ENCODE assay signal across 16 cellular contexts in genomic region chr7:39299695-39300094, GRCh38.
A peak's percentile ranks its signal among the peaks of the same experiment; 100 is the strongest.
DNase-seq lines count a peak whose midpoint lies in the region; ATAC-seq and TF ChIP-seq lines count a peak whose summit lies in the region.
"Had no signal": no experiment of that assay in that cellular context is flagged by ENCODE, and none has a peak within 500 bp of the region (broad histone marks: within the 10 kb centered on the region; RNA-seq: fewer than 3 reads in every experiment).

No MANE protein-coding gene starts in this region.

- peaks cover 3% of the 10 kb centered on the region for H3K27me3 Mint-ChIP-seq in osteocyte (ENCODE audit: unreplicated experiment)

- H3K4me1 Mint-ChIP-seq in osteocyte (ENCODE audit: unreplicated experiment), result peaks cover 6% of the 10 kb centered on the region

- peak; percentile 66 for DNase-seq in EH (ENCODE audit: low read depth)
- peak; percentile 98 for DNase-seq in M059J (ENCODE audit: low read depth)
- peak; percentile 9 for DNase-seq in fibroblast of gingiva (ENCODE audit: low read depth)
- DNase-seq in osteocyte (ENCODE audit: extremely low spot score, unreplicated experiment), result no peak
- no peak for DNase-seq in NCI-H128 (lab: John Stamatoyannopoulos, UW; ENCODE audit: unreplicated experiment)
- no peak for DNase-seq in amygdala (lab: John Stamatoyannopoulos, UW)
- DNase-seq in superior temporal gyrus (ENCODE audit: extremely low spot score), result no peak
- DNase-seq: ACHN, COR-L47, DMS 273 treated with DMSO at 0.1 percent for 48 hours, DND-41, NCI-H1105 treated with DMSO at 0.1 percent for 48 hours, NCI-H1694 treated with DMSO at 0.1 percent for 48 hours, Peyer's patch, Right ventricle myocardium superior had no signal

- no peak for TF ChIP-seq CTCF in osteocyte (IDR thresholded peaks at IDR 0.05)

- no peak overlapping the region for H3K4me3 Mint-ChIP-seq in osteocyte (ENCODE audit: unreplicated experiment)

- no peak for ATAC-seq in GM18858 (IDR thresholded peaks at IDR 0.05; ENCODE audit: unreplicated experiment)

- H3K27ac Mint-ChIP-seq in osteocyte (ENCODE audit: unreplicated experiment), result peak overlapping the region; percentile 20

- no peaks in the 10 kb centered on the region for H3K36me3 Mint-ChIP-seq in osteocyte (ENCODE audit: unreplicated experiment)

- peaks cover 3% of the 10 kb centered on the region for H3K9me3 Mint-ChIP-seq in osteocyte (ENCODE audit: unreplicated experiment)

Comparison
In these comparisons a context has a peak if more than half of its experiments do, and no peak if none do; other contexts are left out.
1. DNase-seq: peak in EH (single experiment), M059J (single experiment) and fibroblast of gingiva (single experiment); none in osteocyte (single experiment), NCI-H128 (single experiment), amygdala (0 of 56) and superior temporal gyrus (single experiment).